ENCODE assay signal across 1 cellular context in genomic region chr13:29888306-29888705, GRCh38.
TF ChIP-seq lines count a peak whose summit lies in the region.

No MANE protein-coding gene starts in this region.

TF ChIP-seq in WTC11, 78 proteins besides CTCF, POLR2A, EP300 and RAD21 (continued from another document):
- no peak for TF ChIP-seq AR (CRISPR knock-in tag; IDR thresholded peaks at IDR 0.05)
